In the genomic region with DNA sequence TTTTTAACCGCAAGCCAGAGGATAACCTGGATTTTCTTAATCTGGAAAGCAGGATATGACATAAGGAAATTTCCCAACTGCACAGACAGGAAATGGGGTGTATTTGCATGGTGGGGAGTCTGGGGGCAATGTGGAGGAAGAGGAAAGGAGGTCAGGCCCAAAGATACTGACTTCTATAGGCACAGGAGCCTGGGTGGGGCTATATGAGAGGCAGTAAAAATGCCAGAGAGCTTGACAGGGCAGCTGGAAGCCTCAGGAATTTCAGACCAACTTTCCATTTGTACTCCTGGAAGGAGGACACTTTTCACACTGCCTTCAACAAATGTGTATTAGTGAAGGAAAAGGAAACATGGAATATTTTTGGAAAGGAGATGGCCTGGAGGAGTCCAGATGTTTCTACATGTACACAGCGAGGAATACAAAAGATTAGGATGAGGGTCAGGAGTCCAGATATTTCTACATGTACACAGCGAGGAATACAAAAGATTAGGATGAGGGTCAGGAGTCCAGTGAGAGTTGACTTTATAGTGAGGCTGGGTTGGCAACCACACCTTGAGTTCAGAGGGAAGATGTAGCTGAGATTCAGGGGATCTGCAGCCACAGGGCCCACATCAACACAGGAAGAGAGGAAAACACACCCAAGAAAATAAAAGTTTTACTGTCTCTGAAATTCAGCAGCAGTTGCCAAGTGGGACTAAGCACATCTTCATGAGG, we compare ENCODE assay signal across 25 cellular contexts.
DNase-seq lines count a peak whose midpoint lies in the region; ATAC-seq, FAIRE-seq and TF ChIP-seq lines count a peak whose summit lies in the region.
"Had no signal": no experiment of that assay in that cellular context is flagged by ENCODE, and none has a peak within 500 bp of the region (broad histone marks: within the 10 kb centered on the region; RNA-seq: fewer than 3 reads in every experiment).

No MANE protein-coding gene starts in this region.

- no peaks in the 10 kb centered on the region for H4K20me1 ChIP-seq in OCI-LY3 (ENCODE audit: insufficient read depth, low read length)

- no peak overlapping the region for H2BK120ac ChIP-seq in mesendoderm (ENCODE audit: low read depth, low read length)

- H3K79me2 ChIP-seq in OCI-LY3 (ENCODE audit: low read length) (no peaks in the 10 kb centered on the region), mesendoderm (ENCODE audit: control insufficient read depth, insufficient read depth, low read length) (no peaks in the 10 kb centered on the region)

- no peak for ATAC-seq in Right ventricle myocardium superior (ENCODE audit: poor library complexity)
- ATAC-seq: GM23338, HepG2, Panc1 had no signal

- H3K4ac ChIP-seq in mesendoderm (ENCODE audit: low read depth, low read length): no peak overlapping the region

- intact Hi-C loops in Right ventricle myocardium superior (cut with DNase I): no loop called here

- H3K18ac ChIP-seq in mesendoderm (ENCODE audit: low read length): no peak overlapping the region

- no peak overlapping the region for H2AK5ac ChIP-seq in mesendoderm (ENCODE audit: low read length)

- H3K36me3 ChIP-seq in OCI-LY3 (replicated peaks; ENCODE audit: low read depth, low read length): no peaks in the 10 kb centered on the region
- no peaks in the 10 kb centered on the region for H3K36me3 ChIP-seq in bronchial epithelial cell (ENCODE audit: control insufficient read depth, insufficient read depth, low read length)
- H3K36me3 ChIP-seq in mesendoderm (ENCODE audit: control insufficient read depth, insufficient read depth, low read length): no peaks in the 10 kb centered on the region
- no peaks in the 10 kb centered on the region for H3K36me3 ChIP-seq in small intestine (ENCODE audit: control insufficient read depth in 2 of 2, insufficient read depth in 2 of 2, low read length in 2 of 2)

- H3K79me1 ChIP-seq in mesendoderm (ENCODE audit: low read length): no peaks in the 10 kb centered on the region

- no peak overlapping the region for H2BK5ac ChIP-seq in mesendoderm (ENCODE audit: low read length)

- no CpG with 5 or more reads among the region's 3 CpGs for WGBS in mesendoderm (ENCODE audit: extremely low coverage, insufficient coverage, low lambda C conversion rate)
- whole genome bisulfite sequencing in small intestine, 3 donors: 41 to 73% (median 47%) methylated on average over 3 of the region's 3 CpGs

- no peak overlapping the region for H2BK15ac ChIP-seq in mesendoderm (replicated peaks; ENCODE audit: low read depth)

- no peaks in the 10 kb centered on the region for H3K27me3 ChIP-seq in OCI-LY3 (ENCODE audit: low read depth, low read length)
- no peaks in the 10 kb centered on the region for H3K27me3 ChIP-seq in bronchial epithelial cell (ENCODE audit: control insufficient read depth, insufficient read depth, low read length)
- H3K27me3 ChIP-seq in mesendoderm (ENCODE audit: insufficient read depth, low read length, poor library complexity): no peaks in the 10 kb centered on the region
- H3K27me3 ChIP-seq in small intestine (ENCODE audit: control insufficient read depth in 2 of 2, insufficient read depth in 2 of 2, low read length in 2 of 2): no peaks in the 10 kb centered on the region

- H4K8ac ChIP-seq in mesendoderm (ENCODE audit: low read depth, low read length): no peak overlapping the region

- no peak overlapping the region for H3K56ac ChIP-seq in mesendoderm (ENCODE audit: low read length)

- H4K5ac ChIP-seq in mesendoderm (ENCODE audit: low read length): no peak overlapping the region

- H3K23ac ChIP-seq in mesendoderm (ENCODE audit: low read length): no peak overlapping the region

- H2AFZ ChIP-seq in OCI-LY3 (ENCODE audit: low read depth, low read length): peak overlapping the region; percentile 86
- H2AFZ ChIP-seq: GM23338 had no signal

- no peaks in the 10 kb centered on the region for H3K9me3 ChIP-seq in OCI-LY3 (ENCODE audit: insufficient read depth, low read length)
- no peaks in the 10 kb centered on the region for H3K9me3 ChIP-seq in small intestine (ENCODE audit: control insufficient read depth, low read depth)

- H3K9ac ChIP-seq in OCI-LY3 (ENCODE audit: low read length) (no peak overlapping the region), mesendoderm (ENCODE audit: low read length) (no peak overlapping the region)

- DNase-seq in bronchial epithelial cell (ENCODE audit: low read depth): no peak
- DNase-seq in mesendoderm: peak; percentile 8
- DNase-seq in small intestine: peak; percentile 59
- no peak for DNase-seq in NCI-H1417 (lab: John Stamatoyannopoulos, UW)
- DNase-seq in Right ventricle myocardium superior: no peak
- no peak for DNase-seq in COLO829 (ENCODE audit: low spot score)
- DNase-seq in T-helper 1 cell: no peak
- DNase-seq: CD8-positive, alpha-beta memory T cell; DMS153; DND-41; H9; Karpas-422; MV-4-11; NCI-H1105; NCI-H2029; NCI-H2227 treated with DMSO at 0.1 percent for 48 hours; NCI-H526 treated with DMSO at 0.1 percent for 48 hours; SHP77 treated with DMSO at 0.1 percent for 48 hours had no signal

- H3K27ac ChIP-seq in OCI-LY3 (ENCODE audit: low read length) (no peak overlapping the region), mesendoderm (ENCODE audit: low read depth, low read length) (no peak overlapping the region), small intestine (ENCODE audit: low read depth in 1 of 2, low read length in 1 of 2) (no peak overlapping the region)
- H3K27ac ChIP-seq: RWPE1, SK-N-MC had no signal

- FAIRE-seq in bronchial epithelial cell (lab: Jason Lieb, UNC) (peak; percentile 91), small intestine (lab: Jason Lieb, UNC) (no peak)
- FAIRE-seq: GM18507, HepG2 had no signal

- peaks cover 9% of the 10 kb centered on the region for H3K4me1 ChIP-seq in OCI-LY3 (ENCODE audit: low read length)
- H3K4me1 ChIP-seq in mesendoderm (ENCODE audit: control insufficient read depth, low read depth, low read length): no peaks in the 10 kb centered on the region
- H3K4me1 ChIP-seq in small intestine (ENCODE audit: control insufficient read depth in 2 of 2, insufficient read depth in 1 of 2, low read depth in 1 of 2, low read length in 1 of 2): peaks cover 0 to 2% of the 10 kb centered on the region in 2 donors

- no peak overlapping the region for H3K4me3 ChIP-seq in OCI-LY3 (ENCODE audit: low read length)
- no peak overlapping the region for H3K4me3 ChIP-seq in bronchial epithelial cell (ENCODE audit: low read depth, low read length)
- H3K4me3 ChIP-seq in mesendoderm (ENCODE audit: low read length): no peak overlapping the region
- H3K4me3 ChIP-seq in small intestine (ENCODE audit: low read depth in 1 of 2, low read length in 2 of 2): no peak overlapping the region
- H3K4me3 ChIP-seq: GM23338, SK-N-MC had no signal

- H3K4me2 ChIP-seq in OCI-LY3 (ENCODE audit: low read length) (peak overlapping the region; percentile 36; the same call in 1 of the 2 replicates), mesendoderm (ENCODE audit: low read length) (no peak overlapping the region)
- H3K4me2 ChIP-seq: GM23338 had no signal

- TF ChIP-seq CTCF in OCI-LY3 (IDR thresholded peaks at IDR 0.05; ENCODE audit: low read depth, low read length) (no peak), bronchial epithelial cell (IDR thresholded peaks at IDR 0.05; ENCODE audit: insufficient read depth, low read length, severe bottlenecking) (no peak)

Comparison
In these comparisons a context has a peak if more than half of its experiments do, and no peak if none do; other contexts are left out.
1. DNase-seq: peak in mesendoderm (single experiment) and small intestine (single experiment); none in bronchial epithelial cell (single experiment), NCI-H1417 (0 of 3), Right ventricle myocardium superior (single experiment), COLO829 (single experiment) and T-helper 1 cell (0 of 5).